In genomic region chr9:128946945-128947422, GRCh38 we compare ENCODE assay signal across 8 cellular contexts. TPM values are rescaled to one million over a fixed set of nuclear protein-coding genes. Genes with fewer than 3 reads are reported as not detected.
DNase-seq lines count a peak whose midpoint lies in the region; ATAC-seq, FAIRE-seq and TF ChIP-seq lines count a peak whose summit lies in the region.

No MANE protein-coding gene starts in this region.

- DNase-seq in stimulated activated CD4-positive, alpha-beta T cell treated with anti-CD3 and anti-CD28 coated beads, Interleukin-12 subunit alpha, Interleukin-12 subunit beta, amount 100 ng/mL, for 4 hours = peak; percentile 27
- DNase-seq in stimulated activated CD4-positive, alpha-beta T cell treated with anti-CD3 and anti-CD28 coated beads, Interleukin-4, amount 100 ng/mL, for 1 hour = no peak
- DNase-seq in activated CD4-positive, alpha-beta memory T cell treated with anti-CD3 and anti-CD28 coated beads for 36 hours = no peak
- peak; percentile 38 for DNase-seq in fibroblast of mammary gland (ENCODE audit: low read depth)
- no peak for DNase-seq in natural killer cell treated with Interleukin-12 subunit alpha and Interleukin-12 subunit beta and Interleukin-15 and Interleukin-18, amount 100 ng/mL, for 72 hours (ENCODE audit: low spot score)
- DNase-seq in RCC 7860 (ENCODE audit: low spot score) = no peak

- H3K4me3 Mint-ChIP-seq in activated CD4-positive, alpha-beta memory T cell treated with anti-CD3 and anti-CD28 coated beads for 36 hours = peak overlapping the region; percentile 98
- peak overlapping the region; percentile 97 for H3K4me3 Mint-ChIP-seq in natural killer cell treated with Interleukin-12 subunit alpha and Interleukin-12 subunit beta and Interleukin-15 and Interleukin-18, amount 100 ng/mL, for 72 hours

- intact Hi-C loops in activated CD4-positive, alpha-beta memory T cell treated with anti-CD3 and anti-CD28 coated beads for 36 hours (cut with micrococcal nuclease) = loop anchor here (1.0 to 5.0 kb wide), 5 partner anchors 66 to 260 kb away; partner anchors contain the start of genes ENDOG, KYAT1, SET and SH3GLB2

- peaks cover 21% of the 10 kb centered on the region for H3K36me3 Mint-ChIP-seq in activated CD4-positive, alpha-beta memory T cell treated with anti-CD3 and anti-CD28 coated beads for 36 hours
- peaks cover 4% of the 10 kb centered on the region for H3K36me3 Mint-ChIP-seq in natural killer cell treated with Interleukin-12 subunit alpha and Interleukin-12 subunit beta and Interleukin-15 and Interleukin-18, amount 100 ng/mL, for 72 hours

- H3K4me3 ChIP-seq in fibroblast of mammary gland (ENCODE audit: control insufficient read depth, low read depth, low read length) = peak overlapping the region; percentile 95

- H3K27me3 Mint-ChIP-seq in activated CD4-positive, alpha-beta memory T cell treated with anti-CD3 and anti-CD28 coated beads for 36 hours = no peaks in the 10 kb centered on the region
- no peaks in the 10 kb centered on the region for H3K27me3 Mint-ChIP-seq in natural killer cell treated with Interleukin-12 subunit alpha and Interleukin-12 subunit beta and Interleukin-15 and Interleukin-18, amount 100 ng/mL, for 72 hours

- peaks cover 26% of the 10 kb centered on the region for H3K4me1 Mint-ChIP-seq in activated CD4-positive, alpha-beta memory T cell treated with anti-CD3 and anti-CD28 coated beads for 36 hours (ENCODE audit: low read depth)
- H3K4me1 Mint-ChIP-seq in natural killer cell treated with Interleukin-12 subunit alpha and Interleukin-12 subunit beta and Interleukin-15 and Interleukin-18, amount 100 ng/mL, for 72 hours (ENCODE audit: low read depth in 2 of 2) = peaks cover 23 to 30% of the 10 kb centered on the region in 2 donors

- peak; percentile 16 for ATAC-seq in HG03280 (IDR thresholded peaks at IDR 0.05; ENCODE audit: unreplicated experiment)
- peak in 1 of 2 donors; percentile 31 for ATAC-seq in natural killer cell treated with Interleukin-12 subunit alpha and Interleukin-12 subunit beta and Interleukin-15 and Interleukin-18, amount 100 ng/mL, for 72 hours
- ATAC-seq in GM21786 (IDR thresholded peaks at IDR 0.05; ENCODE audit: unreplicated experiment) = no peak

- FAIRE-seq in RCC 7860 (lab: Jason Lieb, UNC) = no peak

- no peaks in the 10 kb centered on the region for H3K9me3 Mint-ChIP-seq in activated CD4-positive, alpha-beta memory T cell treated with anti-CD3 and anti-CD28 coated beads for 36 hours
- no peaks in the 10 kb centered on the region for H3K9me3 Mint-ChIP-seq in natural killer cell treated with Interleukin-12 subunit alpha and Interleukin-12 subunit beta and Interleukin-15 and Interleukin-18, amount 100 ng/mL, for 72 hours

- TF ChIP-seq CTCF in fibroblast of mammary gland (conservative IDR thresholded peaks at IDR 0.05; ENCODE audit: control insufficient read depth, insufficient read depth, low read depth, low read length) = no peak

- POLR2A ChIA-PET in activated CD4-positive, alpha-beta memory T cell treated with anti-CD3 and anti-CD28 coated beads for 36 hours (lab: Charles Lee) = interaction anchor here (0.9 kb wide), 1 partner anchor 129 kb away, joined by 3 read pairs; the partner anchor contains the start of gene ENDOG

- CTCF ChIA-PET in activated CD4-positive, alpha-beta memory T cell treated with anti-CD3 and anti-CD28 coated beads for 36 hours (lab: Charles Lee) = interaction anchor here (0.6 to 1.2 kb wide), 2 partner anchors 13 to 129 kb away, joined by 3 read pairs; no protein-coding TSS in a partner anchor

- H3K27ac Mint-ChIP-seq in activated CD4-positive, alpha-beta memory T cell treated with anti-CD3 and anti-CD28 coated beads for 36 hours = peak overlapping the region; percentile 98
- peak overlapping the region; percentile 98 to 99 for H3K27ac Mint-ChIP-seq in natural killer cell treated with Interleukin-12 subunit alpha and Interleukin-12 subunit beta and Interleukin-15 and Interleukin-18, amount 100 ng/mL, for 72 hours

RNA-seq across cellular contexts. Expression of gene DOLK, which starts 0.4 kb away (rescaled TPM):
- 1 to 10 TPM; 5.7 to 6.7 TPM for total RNA-seq in activated CD4-positive, alpha-beta memory T cell treated with anti-CD3 and anti-CD28 coated beads for 36 hours
- 10 to 100 TPM in 1 of 2 donors, 1 to 10 TPM in 1; 8.7 to 11.5 TPM for total RNA-seq in natural killer cell treated with Interleukin-12 subunit alpha and Interleukin-12 subunit beta and Interleukin-15 and Interleukin-18, amount 100 ng/mL, for 72 hours

RNA-seq across cellular contexts. Expression of gene NUP188, which starts 0.5 kb away (rescaled TPM):
- 100 to 1,000 TPM; 121 to 124 TPM for total RNA-seq in activated CD4-positive, alpha-beta memory T cell treated with anti-CD3 and anti-CD28 coated beads for 36 hours
- 100 to 1,000 TPM; 103 to 143 TPM for total RNA-seq in natural killer cell treated with Interleukin-12 subunit alpha and Interleukin-12 subunit beta and Interleukin-15 and Interleukin-18, amount 100 ng/mL, for 72 hours

RNA-seq across cellular contexts. Expression of gene PHYHD1, which starts 26.2 kb away (rescaled TPM):
- total RNA-seq in activated CD4-positive, alpha-beta memory T cell treated with anti-CD3 and anti-CD28 coated beads for 36 hours = under 1 TPM; 0.34 to 0.88 TPM
- 1 to 10 TPM in 1 of 2 donors, under 1 TPM in 1; 0.24 to 1.1 TPM for total RNA-seq in natural killer cell treated with Interleukin-12 subunit alpha and Interleukin-12 subunit beta and Interleukin-15 and Interleukin-18, amount 100 ng/mL, for 72 hours

Comparison
In these comparisons a context has a peak if more than half of its experiments do, and no peak if none do; other contexts are left out.
1. DNase-seq: peak in stimulated activated CD4-positive, alpha-beta T cell treated with anti-CD3 and anti-CD28 coated beads, Interleukin-12 subunit alpha, Interleukin-12 subunit beta, amount 100 ng/mL, for 4 hours (single experiment) and fibroblast of mammary gland (single experiment); none in stimulated activated CD4-positive, alpha-beta T cell treated with anti-CD3 and anti-CD28 coated beads, Interleukin-4, amount 100 ng/mL, for 1 hour (single experiment), activated CD4-positive, alpha-beta memory T cell treated with anti-CD3 and anti-CD28 coated beads for 36 hours (single experiment), natural killer cell treated with Interleukin-12 subunit alpha and Interleukin-12 subunit beta and Interleukin-15 and Interleukin-18, amount 100 ng/mL, for 72 hours (single experiment) and RCC 7860 (single experiment).